Comparison of ENCODE assay signal across 8 cellular contexts in the genomic region with DNA sequence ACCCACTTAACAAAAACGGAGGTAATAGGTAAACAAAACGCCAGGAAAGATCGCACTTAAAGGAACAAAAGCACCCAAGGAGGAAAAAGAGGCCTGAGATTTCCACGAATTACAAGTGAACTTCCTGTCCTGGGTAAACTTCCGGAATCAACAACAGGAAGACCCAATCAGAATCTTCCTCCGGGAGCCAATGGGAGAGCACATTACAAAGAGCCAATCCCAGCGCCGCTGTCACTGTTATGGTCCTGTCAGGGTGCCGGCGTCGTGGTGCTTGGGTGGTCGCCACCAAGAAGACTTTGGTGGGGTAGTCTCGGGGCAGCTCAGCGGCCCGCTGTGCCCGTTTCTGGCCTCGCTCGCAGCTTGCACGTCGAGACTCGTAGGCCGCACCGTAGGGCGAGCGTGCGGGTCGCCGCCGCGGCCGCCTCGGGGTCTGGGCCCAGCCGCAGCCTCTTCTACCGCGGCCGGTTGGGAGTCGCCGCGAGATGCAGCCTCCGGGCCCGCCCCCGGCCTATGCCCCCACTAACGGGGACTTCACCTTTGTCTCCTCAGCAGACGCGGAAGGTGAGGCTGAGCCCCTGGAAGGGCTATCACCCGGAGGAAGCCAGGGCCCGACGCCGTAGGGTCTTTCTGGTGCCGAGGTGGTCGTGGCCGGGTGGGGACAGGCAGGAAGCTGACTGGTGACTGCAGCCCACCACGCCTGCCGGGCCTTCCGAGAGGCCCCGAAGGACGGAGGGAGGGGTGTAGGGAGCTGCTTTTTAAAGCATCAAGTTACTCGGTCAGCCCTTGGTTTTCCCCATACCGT. TPM values are rescaled to one million over a fixed set of nuclear protein-coding genes. Genes with fewer than 3 reads are reported as not detected.
A peak's percentile ranks its signal among the peaks of the same experiment; 100 is the strongest.
DNase-seq lines count a peak whose midpoint lies in the region; ATAC-seq and TF ChIP-seq lines count a peak whose summit lies in the region.

Gene YIPF4, plus strand, starts transcription at position 231 of the 802 bp plus-strand sequence. Its CDS starts 252 bp downstream, at position 483.

- peaks cover 12% of the 10 kb centered on the region for H3K36me3 Mint-ChIP-seq in T-helper 2 cell treated with Interferon-gamma antibody and Interleukin-4, amounts not matched to agents 5 μg/mL and 100 μg/mL, for 36 hours (ENCODE audit: low read depth)

- H3K36me3 ChIP-seq in ascending aorta (peaks cover 6 to 14% of the 10 kb centered on the region in 2 donors), rectal smooth muscle tissue (ENCODE audit: control insufficient read depth, insufficient read depth, low read length) (no peaks in the 10 kb centered on the region), aorta (ENCODE audit: control insufficient read depth in 1 of 2, insufficient read depth in 2 of 2, low read length in 1 of 2) (no peaks in the 10 kb centered on the region)

- H3K27me3 ChIP-seq in ascending aorta (no peaks in the 10 kb centered on the region), rectal smooth muscle tissue (ENCODE audit: control insufficient read depth, insufficient read depth, low read length) (no peaks in the 10 kb centered on the region), aorta (ENCODE audit: control insufficient read depth in 1 of 2, insufficient read depth in 2 of 2, low read length in 1 of 2) (no peaks in the 10 kb centered on the region)

- H3K9me3 ChIP-seq in ascending aorta (no peaks in the 10 kb centered on the region), aorta (ENCODE audit: control insufficient read depth, low read length) (no peaks in the 10 kb centered on the region)

- H3K27me3 Mint-ChIP-seq in T-helper 2 cell treated with Interferon-gamma antibody and Interleukin-4, amounts not matched to agents 5 μg/mL and 100 μg/mL, for 36 hours (ENCODE audit: low read depth), result peaks cover 4% of the 10 kb centered on the region

- peak within 1 kb of the TSS; percentile 94 for H3K27ac Mint-ChIP-seq in T-helper 2 cell treated with Interferon-gamma antibody and Interleukin-4, amounts not matched to agents 5 μg/mL and 100 μg/mL, for 36 hours

- H3K27ac ChIP-seq in ascending aorta, result peak within 1 kb of the TSS; percentile 81 to 85
- H3K27ac ChIP-seq in rectal smooth muscle tissue (ENCODE audit: low read depth, low read length), result peak within 1 kb of the TSS; percentile 76
- H3K27ac ChIP-seq in aorta (ENCODE audit: low read depth in 1 of 2, low read length in 2 of 2), result peak within 1 kb of the TSS; percentile 12 to 78

- H3K4me1 Mint-ChIP-seq in T-helper 2 cell treated with Interferon-gamma antibody and Interleukin-4, amounts not matched to agents 5 μg/mL and 100 μg/mL, for 36 hours (ENCODE audit: low read depth), result peaks cover 14% of the 10 kb centered on the region

- TF ChIP-seq CTCF in ascending aorta (IDR thresholded peaks at IDR 0.05), result no peak

- H3K4me3 ChIP-seq in ascending aorta (peak within 1 kb of the TSS; percentile 89 to 99), rectal smooth muscle tissue (ENCODE audit: low read length) (peak within 1 kb of the TSS; percentile 84), aorta (ENCODE audit: low read length in 2 of 2) (peak within 1 kb of the TSS; percentile 65 to 100)

- DNase-seq in NCI-H1930 (lab: John Stamatoyannopoulos, UW), result peak; percentile 78 to 83
- peak; percentile 85 for DNase-seq in T-helper 2 cell treated with Interferon-gamma antibody and Interleukin-4, amounts not matched to agents 5 μg/mL and 100 μg/mL, for 36 hours (ENCODE audit: low spot score)
- DNase-seq in ascending aorta (ENCODE audit: low spot score in 2 of 2), result peak; percentile 73 to 94
- peak; percentile 100 for DNase-seq in hepatic stellate cell (ENCODE audit: low spot score)
- DNase-seq in aorta, result peak; percentile 89 to 94

- WGBS in aorta, 2 donors, result 0 to 1% methylated on average over 55 to 59 of the region's 59 CpGs

- peak within 1 kb of the TSS; percentile 66 for H3K9ac ChIP-seq in rectal smooth muscle tissue (ENCODE audit: low read length)

- ATAC-seq in GM18502 (IDR thresholded peaks at IDR 0.05; ENCODE audit: poor library complexity, unreplicated experiment), result peak; percentile 99
- ATAC-seq in HG02970 (IDR thresholded peaks at IDR 0.05; ENCODE audit: low FRiP score, unreplicated experiment), result peak; percentile 97
- peak; percentile 96 for ATAC-seq in aorta (ENCODE audit: low FRiP score)

- H3K9me3 Mint-ChIP-seq in T-helper 2 cell treated with Interferon-gamma antibody and Interleukin-4, amounts not matched to agents 5 μg/mL and 100 μg/mL, for 36 hours, result no peaks in the 10 kb centered on the region

- peak within 1 kb of the TSS; percentile 95 for H3K4me3 Mint-ChIP-seq in T-helper 2 cell treated with Interferon-gamma antibody and Interleukin-4, amounts not matched to agents 5 μg/mL and 100 μg/mL, for 36 hours

- intact Hi-C loops in ascending aorta (cut with DNase I) (loop anchor here (2.0 to 5.0 kb wide), 2 partner anchors 79 to 111 kb away; partner anchors contain the start of genes BIRC6 and SLC30A6), aorta (cut with DNase I) (loop anchor here in 1 of 2 donors (2.0 kb wide), 2 partner anchors 79 to 113 kb away; partner anchors contain the start of genes BIRC6 and SLC30A6)

- peaks cover 3 to 4% of the 10 kb centered on the region in 2 donors for H3K4me1 ChIP-seq in ascending aorta
- peaks cover 5% of the 10 kb centered on the region for H3K4me1 ChIP-seq in rectal smooth muscle tissue (ENCODE audit: control insufficient read depth, insufficient read depth, low read length)
- H3K4me1 ChIP-seq in aorta (ENCODE audit: control insufficient read depth in 1 of 2, insufficient read depth in 2 of 2, low read length in 2 of 2), result peaks cover 0 to 1% of the 10 kb centered on the region in 2 donors

RNA-seq across cellular contexts. Expression of gene YIPF4, which starts in this region (rescaled TPM):
- total RNA-seq in ascending aorta (9.2 TPM), aorta (10 to 100 TPM; 35.4 to 57.9 TPM)
- 10 to 100 TPM; 14.9 to 23.1 TPM for polyA plus RNA-seq in aorta

Comparison
In these comparisons a context has a peak if more than half of its experiments do, and no peak if none do; other contexts are left out.
1. Peak in every context shown above with its lines: DNase-seq, ATAC-seq, H3K4me3 ChIP-seq and H3K27ac ChIP-seq.